Comparison of ENCODE assay signal across 36 cellular contexts in genomic region chr1:205338011-205338410, GRCh38. TPM values are rescaled to one million over a fixed set of nuclear protein-coding genes. Genes with fewer than 3 reads are reported as not detected.
"Had no signal": no experiment of that assay in that cellular context is flagged by ENCODE, and none has a peak within 500 bp of the region (broad histone marks: within the 10 kb centered on the region; RNA-seq: fewer than 3 reads in every experiment).

No MANE protein-coding gene starts in this region.

- H3K27ac ChIP-seq: ascending aorta, brain microvascular endothelial cell, coronary artery, dorsolateral prefrontal cortex, esophagus muscularis mucosa, foreskin keratinocyte, gastrocnemius medialis, heart left ventricle had no signal

- H3K9me3 ChIP-seq: ascending aorta, esophagus muscularis mucosa, gastrocnemius medialis, heart left ventricle had no signal

- H3K27me3 ChIP-seq: ascending aorta, dorsolateral prefrontal cortex had no signal

- ATAC-seq: activated CD8-positive, alpha-beta memory T cell treated with anti-CD3 and anti-CD28 coated beads, Interleukin-2, amount 10 ng/mL, durations not matched to agents 7 days and 5 days; activated CD8-positive, alpha-beta T cell treated with anti-CD3 and anti-CD28 coated beads for 36 hours; activated naive CD4-positive, alpha-beta T cell treated with anti-CD3 and anti-CD28 coated beads, Interleukin-2, amount 50 U/mL, for 72 hours; foreskin keratinocyte; gastrocnemius medialis; heart left ventricle; T-helper 17 cell had no signal

- H3K36me3 Mint-ChIP-seq: activated naive CD4-positive, alpha-beta T cell treated with anti-CD3 and anti-CD28 coated beads, Interleukin-2, amount 10 ng/mL, durations not matched to agents 7 days and 5 days; activated naive CD4-positive, alpha-beta T cell treated with anti-CD3 and anti-CD28 coated beads, Interleukin-2, amount 50 U/mL, for 72 hours; activated naive CD8-positive, alpha-beta T cell treated with anti-CD3 and anti-CD28 coated beads, Interleukin-2, amount 10 ng/mL, durations not matched to agents 7 days and 5 days had no signal

- H3K4me1 Mint-ChIP-seq: activated naive CD4-positive, alpha-beta T cell treated with anti-CD3 and anti-CD28 coated beads, Interleukin-2, amount 10 ng/mL, durations not matched to agents 7 days and 5 days had no signal

- H3K4me3 Mint-ChIP-seq: activated CD8-positive, alpha-beta memory T cell treated with anti-CD3 and anti-CD28 coated beads, Interleukin-2, amount 10 ng/mL, durations not matched to agents 7 days and 5 days; activated CD8-positive, alpha-beta T cell treated with anti-CD3 and anti-CD28 coated beads for 36 hours; activated naive CD4-positive, alpha-beta T cell treated with anti-CD3 and anti-CD28 coated beads, Interleukin-2, amount 10 ng/mL, durations not matched to agents 7 days and 5 days; activated naive CD8-positive, alpha-beta T cell treated with anti-CD3 and anti-CD28 coated beads, Interleukin-2, amount 10 ng/mL, durations not matched to agents 7 days and 5 days; activated T-helper 1 cell treated with anti-CD3 and anti-CD28 coated beads, Interleukin-12 subunit alpha, Interleukin-12 subunit beta, Interleukin-2, Interleukin-4 antibody, amounts not matched to agents 30 ng/mL and 10 ng/mL and 1 ng/mL, durations not matched to agents 14 hours and 24 hours and 36 hours; central memory CD8-positive, alpha-beta T cell; dendritic cell treated with granulocyte-macrophage colony-stimulating factor and Interleukin-4, amounts not matched to agents 40 ng/mL and 50 ng/mL, for 4 days; endodermal cell; T-helper 17 cell; T-helper 2 cell treated with Interferon-gamma antibody and Interleukin-4, amounts not matched to agents 5 μg/mL and 100 μg/mL, for 36 hours had no signal

- H3K27ac Mint-ChIP-seq: activated CD8-positive, alpha-beta memory T cell treated with anti-CD3 and anti-CD28 coated beads, Interleukin-2, amount 10 ng/mL, durations not matched to agents 7 days and 5 days; activated CD8-positive, alpha-beta T cell treated with anti-CD3 and anti-CD28 coated beads for 36 hours; activated naive CD4-positive, alpha-beta T cell treated with anti-CD3 and anti-CD28 coated beads, Interleukin-2, amount 10 ng/mL, durations not matched to agents 7 days and 5 days; activated naive CD4-positive, alpha-beta T cell treated with anti-CD3 and anti-CD28 coated beads, Interleukin-2, amount 50 U/mL, for 72 hours; activated naive CD8-positive, alpha-beta T cell treated with anti-CD3 and anti-CD28 coated beads, Interleukin-2, amount 10 ng/mL, durations not matched to agents 7 days and 5 days; activated T-helper 1 cell treated with anti-CD3 and anti-CD28 coated beads, Interleukin-12 subunit alpha, Interleukin-12 subunit beta, Interleukin-2, Interleukin-4 antibody, amounts not matched to agents 30 ng/mL and 10 ng/mL and 1 ng/mL, durations not matched to agents 14 hours and 24 hours and 36 hours; activated T-helper 2 cell treated with anti-CD3 and anti-CD28 coated beads, Interferon-gamma antibody, Interleukin-2, Interleukin-4, amounts not matched to agents 10 μg/mL and 5 μg/mL and 100 μg/mL, durations not matched to agents 14 hours and 24 hours and 36 hours; dendritic cell treated with granulocyte-macrophage colony-stimulating factor and Interleukin-4, amounts not matched to agents 40 ng/mL and 50 ng/mL, for 4 days; endodermal cell; T-helper 17 cell; T-helper 2 cell treated with Interferon-gamma antibody and Interleukin-4, amounts not matched to agents 5 μg/mL and 100 μg/mL, for 36 hours had no signal

- H3K9me3 Mint-ChIP-seq: activated CD8-positive, alpha-beta T cell treated with anti-CD3 and anti-CD28 coated beads for 36 hours; activated naive CD4-positive, alpha-beta T cell treated with anti-CD3 and anti-CD28 coated beads, Interleukin-2, amount 10 ng/mL, durations not matched to agents 7 days and 5 days; activated naive CD4-positive, alpha-beta T cell treated with anti-CD3 and anti-CD28 coated beads, Interleukin-2, amount 50 U/mL, for 72 hours; activated naive CD8-positive, alpha-beta T cell treated with anti-CD3 and anti-CD28 coated beads, Interleukin-2, amount 10 ng/mL, durations not matched to agents 7 days and 5 days; activated T-helper 1 cell treated with anti-CD3 and anti-CD28 coated beads, Interleukin-12 subunit alpha, Interleukin-12 subunit beta, Interleukin-2, Interleukin-4 antibody, amounts not matched to agents 30 ng/mL and 10 ng/mL and 1 ng/mL, durations not matched to agents 14 hours and 24 hours and 36 hours; activated T-helper 2 cell treated with anti-CD3 and anti-CD28 coated beads, Interferon-gamma antibody, Interleukin-2, Interleukin-4, amounts not matched to agents 10 μg/mL and 5 μg/mL and 100 μg/mL, durations not matched to agents 14 hours and 24 hours and 36 hours; central memory CD8-positive, alpha-beta T cell; dendritic cell treated with granulocyte-macrophage colony-stimulating factor and Interleukin-4, amounts not matched to agents 40 ng/mL and 50 ng/mL, for 4 days; endodermal cell; T-helper 2 cell treated with Interferon-gamma antibody and Interleukin-4, amounts not matched to agents 5 μg/mL and 100 μg/mL, for 36 hours had no signal

- H3K4me3 ChIP-seq: ascending aorta, coronary artery, dorsolateral prefrontal cortex, esophagus muscularis mucosa, gastrocnemius medialis, heart left ventricle had no signal

- H3K4me1 ChIP-seq: ascending aorta, esophagus muscularis mucosa, heart left ventricle had no signal

- H3K36me3 ChIP-seq: ascending aorta, brain microvascular endothelial cell, esophagus muscularis mucosa, gastrocnemius medialis, heart left ventricle had no signal

- FAIRE-seq: bronchial epithelial cell had no signal

- DNase-seq: activated CD4-positive, alpha-beta T cell treated with anti-CD3 and anti-CD28 coated beads for 1 hour; activated CD4-positive, alpha-beta T cell treated with anti-CD3 and anti-CD28 coated beads for 4 hours; activated CD4-positive, alpha-beta T cell treated with anti-CD3 and anti-CD28 coated beads, Interleukin-2, amount 50 U/mL, for 1 hour; activated CD4-positive, alpha-beta T cell treated with anti-CD3 and anti-CD28 coated beads, Interleukin-2, amount 50 U/mL, for 48 hours; activated CD8-positive, alpha-beta memory T cell treated with anti-CD3 and anti-CD28 coated beads, Interleukin-2, amount 50 U/mL, for 4 hours; activated CD8-positive, alpha-beta T cell treated with anti-CD3 and anti-CD28 coated beads for 36 hours; activated effector memory CD4-positive, alpha-beta T cell treated with anti-CD3 and anti-CD28 coated beads, Interleukin-2, amount 50 U/mL, for 16 hours; activated naive CD4-positive, alpha-beta T cell; activated naive CD4-positive, alpha-beta T cell treated with anti-CD3 and anti-CD28 coated beads, Interleukin-2, amount 10 ng/mL, durations not matched to agents 7 days and 5 days; activated naive CD8-positive, alpha-beta T cell treated with anti-CD3 and anti-CD28 coated beads, Interleukin-2, amount 10 ng/mL, durations not matched to agents 7 days and 5 days; activated T-cell treated with anti-CD3 and anti-CD28 coated beads, Interleukin-2, amount 50 U/mL, for 1 hour; activated T-cell treated with anti-CD3 and anti-CD28 coated beads, Interleukin-2, amount 50 U/mL, for 48 hours; brain microvascular endothelial cell; dorsolateral prefrontal cortex; effector memory CD4-positive, alpha-beta T cell; endodermal cell; foreskin keratinocyte; gastrocnemius medialis; glutamatergic neuron; heart left ventricle; T-helper 1 cell; T-helper 17 cell; T1000 had no signal

RNA-seq across cellular contexts. Expression of gene KLHDC8A, which starts 18.7 kb away (rescaled TPM):
- total RNA-seq: activated CD8-positive, alpha-beta memory T cell treated with anti-CD3 and anti-CD28 coated beads for 36 hours; activated CD8-positive, alpha-beta memory T cell treated with anti-CD3 and anti-CD28 coated beads, Interleukin-2, amount 10 ng/mL, durations not matched to agents 7 days and 5 days; activated CD8-positive, alpha-beta T cell treated with anti-CD3 and anti-CD28 coated beads for 36 hours; activated naive CD4-positive, alpha-beta T cell treated with anti-CD3 and anti-CD28 coated beads, Interleukin-2, amount 50 U/mL, for 72 hours; activated naive CD8-positive, alpha-beta T cell treated with anti-CD3 and anti-CD28 coated beads, Interleukin-2, amount 10 ng/mL, durations not matched to agents 7 days and 5 days; activated T-helper 1 cell treated with anti-CD3 and anti-CD28 coated beads, Interleukin-12 subunit alpha, Interleukin-12 subunit beta, Interleukin-2, Interleukin-4 antibody, amounts not matched to agents 30 ng/mL and 10 ng/mL and 1 ng/mL, durations not matched to agents 14 hours and 24 hours and 36 hours; activated T-helper 2 cell treated with anti-CD3 and anti-CD28 coated beads, Interferon-gamma antibody, Interleukin-2, Interleukin-4, amounts not matched to agents 10 μg/mL and 5 μg/mL and 100 μg/mL, durations not matched to agents 14 hours and 24 hours and 36 hours; ascending aorta; bronchial epithelial cell; cardiac septum; foreskin keratinocyte; gastrocnemius medialis; T-helper 17 cell had no signal
- polyA plus RNA-seq: foreskin keratinocyte had no signal
